Comparison of ENCODE assay signal across 20 cellular contexts in genomic region chr3:72694398-72694797, GRCh38.
A peak's percentile ranks its signal among the peaks of the same experiment; 100 is the strongest.
DNase-seq lines count a peak whose midpoint lies in the region; ATAC-seq and TF ChIP-seq lines count a peak whose summit lies in the region.
"Had no signal": no experiment of that assay in that cellular context is flagged by ENCODE, and none has a peak within 500 bp of the region (broad histone marks: within the 10 kb centered on the region; RNA-seq: fewer than 3 reads in every experiment).

No MANE protein-coding gene starts in this region.

- ATAC-seq in HG03045 (IDR thresholded peaks at IDR 0.05; ENCODE audit: unreplicated experiment): no peak
- no peak for ATAC-seq in GM21528 (IDR thresholded peaks at IDR 0.05; ENCODE audit: low FRiP score, unreplicated experiment)
- ATAC-seq: activated naive CD8-positive, alpha-beta T cell treated with anti-CD3 and anti-CD28 coated beads, Interleukin-2, amount 50 U/mL, for 24 hours; GM12878; heart left ventricle; naive thymus-derived CD8-positive, alpha-beta T cell had no signal

- TF ChIP-seq CTCF in choroid plexus epithelial cell (conservative IDR thresholded peaks at IDR 0.05; ENCODE audit: low read depth, low read length): no peak

- H3K4me3 ChIP-seq in choroid plexus epithelial cell (ENCODE audit: low read depth, low read length): no peak overlapping the region
- H3K4me3 ChIP-seq in mesenchymal stem cell (ENCODE audit: insufficient read depth in 1 of 2, low read depth in 1 of 2, low read length in 2 of 2): no peak overlapping the region
- H3K4me3 ChIP-seq: esophagus muscularis mucosa, GM12878, heart left ventricle, stomach had no signal

- DNase-seq in Caki2 (ENCODE audit: low read depth) (peak; percentile 4), HT1080 (ENCODE audit: low read depth) (peak; percentile 32), choroid plexus epithelial cell (ENCODE audit: low read depth) (peak; percentile 71), mesenchymal stem cell (peak; percentile 6), NCI-H187 (lab: John Stamatoyannopoulos, UW) (no peak), UCSD-AML1 (lab: John Stamatoyannopoulos, UW; ENCODE audit: unreplicated experiment) (no peak)
- DNase-seq: activated CD4-positive, alpha-beta T cell treated with anti-CD3 and anti-CD28 coated beads for 4 hours; activated naive CD8-positive, alpha-beta T cell treated with anti-CD3 and anti-CD28 coated beads, Interleukin-2, amount 50 U/mL, for 24 hours; Caco-2; central memory CD4-positive, alpha-beta T cell; heart left ventricle; naive thymus-derived CD8-positive, alpha-beta T cell; NCI-H1092 treated with DMSO at 0.1 percent for 48 hours; NCI-H510A treated with DMSO at 0.1 percent for 48 hours; stimulated activated CD4-positive, alpha-beta T cell treated with anti-CD3 and anti-CD28 coated beads, Interleukin-2, amount 100 ng/mL, for 48 hours; stomach had no signal

- H4K91ac ChIP-seq in mesenchymal stem cell (ENCODE audit: low read length): peak overlapping the region; percentile 46

- no peak overlapping the region for H2BK15ac ChIP-seq in mesenchymal stem cell (ENCODE audit: low read depth, poor library complexity, severe bottlenecking)

- WGBS in mesenchymal stem cell: 27% methylated on average over 6 of the region's 6 CpGs

- H2AK5ac ChIP-seq in mesenchymal stem cell (ENCODE audit: low read length, severe bottlenecking): no peak overlapping the region

- no peak overlapping the region for H3K27ac ChIP-seq in mesenchymal stem cell (ENCODE audit: low read length, poor library complexity, severe bottlenecking)
- H3K27ac ChIP-seq: esophagus muscularis mucosa, heart left ventricle, stomach had no signal

- no peak overlapping the region for H2BK120ac ChIP-seq in mesenchymal stem cell (ENCODE audit: low read depth, low read length)

- in situ Hi-C loops in Caki2 (cut with HindIII; ENCODE audit: low pct_unique_long_range_greater_than_20kb, low sequenced_read_pairs): no loop called here

- H3K4me2 ChIP-seq in mesenchymal stem cell (ENCODE audit: low read length, poor library complexity, severe bottlenecking): no peak overlapping the region

- no peak overlapping the region for H3K9ac ChIP-seq in mesenchymal stem cell (ENCODE audit: low read length)

- H3K36me3 ChIP-seq in mesenchymal stem cell (ENCODE audit: control insufficient read depth in 1 of 2, insufficient read depth in 2 of 2, low read depth in 1 of 2, low read length in 2 of 2): no peaks in the 10 kb centered on the region
- H3K36me3 ChIP-seq: esophagus muscularis mucosa, heart left ventricle, stomach had no signal

- H2AFZ ChIP-seq in mesenchymal stem cell (ENCODE audit: low read depth, low read length): no peak overlapping the region

- H3K9me3 ChIP-seq in mesenchymal stem cell (ENCODE audit: control insufficient read depth, low read length): no peaks in the 10 kb centered on the region
- H3K9me3 ChIP-seq: Caco-2, esophagus muscularis mucosa, heart left ventricle, stomach had no signal

- H3K27me3 ChIP-seq in mesenchymal stem cell (ENCODE audit: control insufficient read depth in 1 of 2, insufficient read depth in 1 of 2, low read length in 2 of 2): peaks cover 19 to 45% of the 10 kb centered on the region in 2 experiments
- H3K27me3 ChIP-seq: esophagus muscularis mucosa, heart left ventricle, stomach had no signal

- H3K79me1 ChIP-seq in mesenchymal stem cell (replicated peaks; ENCODE audit: low read length, poor library complexity, severe bottlenecking): no peaks in the 10 kb centered on the region

- peaks cover 21% of the 10 kb centered on the region for H3K4me1 ChIP-seq in mesenchymal stem cell (ENCODE audit: control insufficient read depth, insufficient read depth, low read depth, low read length)
- H3K4me1 ChIP-seq: Caco-2, heart left ventricle, stomach had no signal

- H2BK5ac ChIP-seq in mesenchymal stem cell (ENCODE audit: low read depth, low read length, poor library complexity, severe bottlenecking): no peak overlapping the region

- H3K14ac ChIP-seq in mesenchymal stem cell (ENCODE audit: low read length in 2 of 2): no peak overlapping the region

- H3K23ac ChIP-seq in mesenchymal stem cell (ENCODE audit: low read length in 2 of 2): no peak overlapping the region

- H3K18ac ChIP-seq in mesenchymal stem cell (ENCODE audit: low read depth in 1 of 2, low read length in 2 of 2): no peak overlapping the region

- H3K4ac ChIP-seq in mesenchymal stem cell (ENCODE audit: low read depth in 1 of 2, low read length in 2 of 2): no peak overlapping the region

- no peak overlapping the region for H2BK12ac ChIP-seq in mesenchymal stem cell (ENCODE audit: low read length in 2 of 2)

- no peak overlapping the region for H4K8ac ChIP-seq in mesenchymal stem cell (ENCODE audit: low read length)

Comparison
In these comparisons a context has a peak if more than half of its experiments do, and no peak if none do; other contexts are left out.
1. DNase-seq: peak in Caki2 (single experiment), HT1080 (single experiment), choroid plexus epithelial cell (single experiment) and mesenchymal stem cell (single experiment); none in NCI-H187 (0 of 2) and UCSD-AML1 (single experiment).